In the genomic region with DNA sequence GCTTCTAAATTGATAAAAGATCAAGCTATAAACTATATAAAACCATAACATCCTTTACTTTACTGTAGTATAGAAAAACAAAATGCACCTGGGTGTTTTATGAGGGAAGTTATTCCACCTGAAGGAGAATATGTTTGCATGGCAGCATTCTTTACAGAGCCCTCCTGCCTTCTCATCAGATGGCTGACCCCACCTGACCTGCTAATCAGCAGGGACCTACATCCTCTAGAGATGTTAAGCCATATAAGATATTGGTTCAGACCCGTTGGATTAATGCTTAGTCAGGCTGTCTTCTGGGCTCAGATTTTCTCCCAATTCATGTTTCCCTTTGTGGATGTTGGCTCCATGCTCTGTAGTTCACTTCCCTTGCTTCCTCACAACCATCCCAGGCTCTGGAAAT, we compare ENCODE assay signal across 5 cellular contexts.
"Had no signal": no experiment of that assay in that cellular context is flagged by ENCODE, and none has a peak within 500 bp of the region (broad histone marks: within the 10 kb centered on the region; RNA-seq: fewer than 3 reads in every experiment).

No MANE protein-coding gene starts in this region.

- H3K4me3 Mint-ChIP-seq: GM23338, HFFc6 had no signal

- H3K9me3 ChIP-seq: HAP-1 had no signal

- H3K4me3 ChIP-seq: GM23338, HAP-1 had no signal

- H3K4me1 ChIP-seq: HAP-1 had no signal

- H3K36me3 ChIP-seq: HAP-1 had no signal

- H3K27ac Mint-ChIP-seq: GM23338, HFFc6 had no signal

- DNase-seq: H7, HFFc6, IMR-90 had no signal
